10 cellular contexts compared by ENCODE assay signal in the genomic region with DNA sequence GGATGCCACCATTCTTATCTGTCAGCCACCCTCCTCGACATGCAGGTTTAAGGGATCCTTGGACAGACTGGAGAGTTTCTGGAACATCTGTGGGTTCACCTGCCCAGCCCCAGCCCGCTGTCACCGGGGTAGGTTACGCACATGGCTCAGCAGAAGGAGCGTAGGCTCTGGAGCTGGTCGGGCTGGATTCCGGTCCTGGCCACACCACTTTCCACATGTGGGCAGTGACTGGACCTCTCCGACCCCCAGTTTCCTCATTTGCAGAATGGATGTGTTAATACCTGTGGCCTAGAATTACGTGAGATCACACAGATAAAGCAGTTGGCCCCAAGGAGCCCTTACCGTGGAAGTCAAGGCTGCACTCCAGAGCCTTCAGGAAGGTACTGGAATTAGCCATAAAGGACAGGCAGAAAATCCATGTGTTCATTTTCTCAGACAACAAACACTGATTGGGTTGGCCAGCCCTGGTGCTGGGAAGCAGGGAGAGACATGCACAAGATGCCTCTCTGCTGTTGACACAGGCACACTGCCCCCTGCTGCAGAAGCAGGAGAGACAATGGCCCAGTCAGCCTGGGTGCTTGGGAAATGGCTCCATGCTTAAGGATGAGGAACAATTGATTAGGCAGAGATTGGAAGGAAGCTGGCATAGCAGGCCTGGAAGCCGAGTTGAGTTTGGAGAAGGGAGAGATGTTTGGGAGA. TPM values are rescaled to one million over a fixed set of nuclear protein-coding genes. Genes with fewer than 3 reads are reported as not detected.
DNase-seq lines count a peak whose midpoint lies in the region; ATAC-seq and TF ChIP-seq lines count a peak whose summit lies in the region.
"Had no signal": no experiment of that assay in that cellular context is flagged by ENCODE, and none has a peak within 500 bp of the region (broad histone marks: within the 10 kb centered on the region; RNA-seq: fewer than 3 reads in every experiment).

No MANE protein-coding gene starts in this region.

- H4K91ac ChIP-seq in H9 (ENCODE audit: insufficient read length, low read depth, low read length): no peak overlapping the region

- no peaks in the 10 kb centered on the region for H3K79me1 ChIP-seq in H9 (ENCODE audit: insufficient read depth, low read depth, low read length, poor library complexity, severe bottlenecking)

- no peak overlapping the region for H2BK15ac ChIP-seq in H9 (ENCODE audit: low read depth, low read length)

- no peaks in the 10 kb centered on the region for H3K79me2 ChIP-seq in H9 (ENCODE audit: insufficient read depth, low read length)
- no peaks in the 10 kb centered on the region for H3K79me2 ChIP-seq in neural progenitor cell (ENCODE audit: low read depth)

- H3K36me3 Mint-ChIP-seq in activated CD4-positive, alpha-beta memory T cell treated with anti-CD3 and anti-CD28 coated beads for 36 hours: no peaks in the 10 kb centered on the region
- H3K36me3 Mint-ChIP-seq in activated CD4-positive, alpha-beta memory T cell treated with anti-CD3 and anti-CD28 coated beads, Interleukin-2, amount 10 ng/mL, durations not matched to agents 7 days and 5 days (ENCODE audit: low read depth): no peaks in the 10 kb centered on the region
- H3K36me3 Mint-ChIP-seq in H9 (ENCODE audit: insufficient read depth in 1 of 3, low read depth in 3 of 3) (no peaks in the 10 kb centered on the region), neural progenitor cell (no peaks in the 10 kb centered on the region)

- CTCF ChIA-PET in activated CD4-positive, alpha-beta memory T cell treated with anti-CD3 and anti-CD28 coated beads for 36 hours (lab: Charles Lee): interaction anchor here (1.4 kb wide), 1 partner anchor 188 kb away, joined by 3 read pairs; no protein-coding TSS in a partner anchor
- CTCF ChIA-PET in activated CD4-positive, alpha-beta memory T cell treated with anti-CD3 and anti-CD28 coated beads, Interleukin-2, amount 10 ng/mL, durations not matched to agents 7 days and 5 days (lab: Charles Lee): interaction anchor here (1.0 kb wide), 1 partner anchor 9 kb away, joined by 5 read pairs; no protein-coding TSS in a partner anchor

- H4K5ac ChIP-seq in H9 (ENCODE audit: insufficient read length, low read depth, low read length): no peak overlapping the region

- no peaks in the 10 kb centered on the region for H3K23me2 ChIP-seq in H9 (ENCODE audit: insufficient read length, low read depth, low read length, poor library complexity, severe bottlenecking)

- no peak overlapping the region for H3T11ph ChIP-seq in H9 (ENCODE audit: low read length)

- no peak overlapping the region for H3K4ac ChIP-seq in H9 (ENCODE audit: low read depth, low read length)

- H3K27me3 ChIP-seq in H9 (ENCODE audit: insufficient read depth, low read length): no peaks in the 10 kb centered on the region
- no peaks in the 10 kb centered on the region for H3K27me3 ChIP-seq in neural progenitor cell

- H2BK5ac ChIP-seq in H9 (ENCODE audit: insufficient read length, low read length): no peak overlapping the region

- no peaks in the 10 kb centered on the region for H3K4me1 Mint-ChIP-seq in activated CD4-positive, alpha-beta memory T cell treated with anti-CD3 and anti-CD28 coated beads for 36 hours (ENCODE audit: low read depth)
- H3K4me1 Mint-ChIP-seq in activated CD4-positive, alpha-beta memory T cell treated with anti-CD3 and anti-CD28 coated beads, Interleukin-2, amount 10 ng/mL, durations not matched to agents 7 days and 5 days: no peaks in the 10 kb centered on the region
- peaks cover 2 to 5% of the 10 kb centered on the region in 2 experiments; a peak in 3 of 4 replicates for H3K4me1 Mint-ChIP-seq in H9
- no peaks in the 10 kb centered on the region for H3K4me1 Mint-ChIP-seq in neural progenitor cell

- TF ChIP-seq CTCF in H9 (conservative IDR thresholded peaks at IDR 0.05): peak; percentile 63
- TF ChIP-seq CTCF in astrocyte of the spinal cord (IDR thresholded peaks at IDR 0.05; ENCODE audit: low read depth, low read length): peak; percentile 35
- peak; percentile 39 for TF ChIP-seq CTCF in neural progenitor cell (IDR thresholded peaks at IDR 0.05)

- H3K56ac ChIP-seq in H9 (ENCODE audit: insufficient read length, low read depth, low read length): no peak overlapping the region

- ATAC-seq in HG03175 (IDR thresholded peaks at IDR 0.05; ENCODE audit: unreplicated experiment) (no peak), GM18868 (IDR thresholded peaks at IDR 0.05; ENCODE audit: unreplicated experiment) (no peak)

- H3K9ac ChIP-seq in H9 (ENCODE audit: extremely low read depth, insufficient read length, low read length): no peak overlapping the region
- H3K9ac ChIP-seq in neural progenitor cell: no peak overlapping the region

- H3K4me3 ChIP-seq in astrocyte of the spinal cord (ENCODE audit: low read depth, low read length) (no peak overlapping the region), neural progenitor cell (no peak overlapping the region)

- H2BK20ac ChIP-seq in H9 (ENCODE audit: low read depth, low read length, poor library complexity, severe bottlenecking): no peak overlapping the region

- no peaks in the 10 kb centered on the region for H3K27me3 Mint-ChIP-seq in activated CD4-positive, alpha-beta memory T cell treated with anti-CD3 and anti-CD28 coated beads for 36 hours
- H3K27me3 Mint-ChIP-seq in activated CD4-positive, alpha-beta memory T cell treated with anti-CD3 and anti-CD28 coated beads, Interleukin-2, amount 10 ng/mL, durations not matched to agents 7 days and 5 days: no peaks in the 10 kb centered on the region
- peaks cover 7% of the 10 kb centered on the region for H3K27me3 Mint-ChIP-seq in H9 (ENCODE audit: low read depth)
- H3K27me3 Mint-ChIP-seq in neural progenitor cell (ENCODE audit: insufficient read depth, low read depth): peaks cover 1% of the 10 kb centered on the region

- H3K9me3 ChIP-seq in H9 (ENCODE audit: control insufficient read depth, low read depth, low read length) (no peaks in the 10 kb centered on the region), neural progenitor cell (ENCODE audit: low read depth) (no peaks in the 10 kb centered on the region)

- H3K9me3 Mint-ChIP-seq in activated CD4-positive, alpha-beta memory T cell treated with anti-CD3 and anti-CD28 coated beads for 36 hours: no peaks in the 10 kb centered on the region
- no peaks in the 10 kb centered on the region for H3K9me3 Mint-ChIP-seq in activated CD4-positive, alpha-beta memory T cell treated with anti-CD3 and anti-CD28 coated beads, Interleukin-2, amount 10 ng/mL, durations not matched to agents 7 days and 5 days
- H3K9me3 Mint-ChIP-seq in H9 (peaks cover 0 to 3% of the 10 kb centered on the region in 2 experiments; a peak in 1 of 5 replicates), neural progenitor cell (no peaks in the 10 kb centered on the region)

- no peaks in the 10 kb centered on the region for H3K36me3 ChIP-seq in neural progenitor cell

- H4K20me1 ChIP-seq in H9 (ENCODE audit: control insufficient read depth, insufficient read depth, insufficient read length) (no peaks in the 10 kb centered on the region), neural progenitor cell (ENCODE audit: low read depth) (no peaks in the 10 kb centered on the region)

- no peak overlapping the region for H2AK5ac ChIP-seq in H9 (ENCODE audit: insufficient read length, low read length)

- H3K18ac ChIP-seq in H9 (ENCODE audit: insufficient read length, low read depth, low read length): no peak overlapping the region

- in situ Hi-C loops in astrocyte of the spinal cord (cut with HindIII; ENCODE audit: low sequenced_read_pairs): no loop called here

- H3K4me1 ChIP-seq in H9 (ENCODE audit: insufficient read depth, low read length) (no peaks in the 10 kb centered on the region), neural progenitor cell (no peaks in the 10 kb centered on the region)

- H2BK12ac ChIP-seq in H9 (ENCODE audit: insufficient read length, low read depth, low read length): no peak overlapping the region

- no peak overlapping the region; the same call in 1 of the 2 replicates for H3K14ac ChIP-seq in H9 (ENCODE audit: insufficient read depth, low read length)

- no peak overlapping the region for H3K4me3 Mint-ChIP-seq in activated CD4-positive, alpha-beta memory T cell treated with anti-CD3 and anti-CD28 coated beads for 36 hours
- H3K4me3 Mint-ChIP-seq in activated CD4-positive, alpha-beta memory T cell treated with anti-CD3 and anti-CD28 coated beads, Interleukin-2, amount 10 ng/mL, durations not matched to agents 7 days and 5 days: no peak overlapping the region
- H3K4me3 Mint-ChIP-seq in H9 (no peak overlapping the region), neural progenitor cell (peak overlapping the region; percentile 1)

- H3K27ac ChIP-seq in H9 (ENCODE audit: insufficient read length, low read depth, low read length) (no peak overlapping the region), neural progenitor cell (no peak overlapping the region)

- no peaks in the 10 kb centered on the region for H3F3A ChIP-seq in neural progenitor cell (ENCODE audit: low read depth)

- no peak overlapping the region for H2BK120ac ChIP-seq in H9 (ENCODE audit: low read depth, low read length, poor library complexity, severe bottlenecking)

- POLR2A ChIA-PET in activated CD4-positive, alpha-beta memory T cell treated with anti-CD3 and anti-CD28 coated beads for 36 hours (lab: Charles Lee): no interaction called here
- POLR2A ChIA-PET in activated CD4-positive, alpha-beta memory T cell treated with anti-CD3 and anti-CD28 coated beads, Interleukin-2, amount 10 ng/mL, durations not matched to agents 7 days and 5 days (lab: Charles Lee): no interaction called here

- H4K8ac ChIP-seq in H9 (replicated peaks; ENCODE audit: insufficient read length, low read depth, low read length): no peak overlapping the region

- intact Hi-C loops in activated CD4-positive, alpha-beta memory T cell treated with anti-CD3 and anti-CD28 coated beads for 36 hours (cut with micrococcal nuclease): no loop called here

- H3K4me2 ChIP-seq in H9 (ENCODE audit: insufficient read depth, insufficient read length, low read length) (no peak overlapping the region), neural progenitor cell (no peak overlapping the region)

- no CpG with 5 or more reads among the region's 11 CpGs for WGBS in H9 (ENCODE audit: extremely low coverage, insufficient read length, low lambda C conversion rate)

- H3K23ac ChIP-seq in H9 (ENCODE audit: insufficient read length, low read depth, low read length): no peak overlapping the region

- H2AFZ ChIP-seq in H9 (ENCODE audit: low read length): no peak overlapping the region
- no peak overlapping the region for H2AFZ ChIP-seq in neural progenitor cell (replicated peaks)

- no peak overlapping the region for H3K27ac Mint-ChIP-seq in activated CD4-positive, alpha-beta memory T cell treated with anti-CD3 and anti-CD28 coated beads for 36 hours
- H3K27ac Mint-ChIP-seq in activated CD4-positive, alpha-beta memory T cell treated with anti-CD3 and anti-CD28 coated beads, Interleukin-2, amount 10 ng/mL, durations not matched to agents 7 days and 5 days: no peak overlapping the region
- H3K27ac Mint-ChIP-seq in H9 (no peak overlapping the region; a peak in 2 of 7 replicates), neural progenitor cell (no peak overlapping the region)

- peak; percentile 33 for DNase-seq in activated CD4-positive, alpha-beta memory T cell treated with anti-CD3 and anti-CD28 coated beads for 36 hours
- DNase-seq in activated CD4-positive, alpha-beta memory T cell treated with anti-CD3 and anti-CD28 coated beads, Interleukin-2, amount 10 ng/mL, durations not matched to agents 7 days and 5 days: no peak
- DNase-seq in H9 (no peak), astrocyte of the spinal cord (ENCODE audit: low read depth, low spot score) (no peak), neural progenitor cell (ENCODE audit: low spot score) (peak; percentile 37), foreskin melanocyte (no peak)
- DNase-seq: hypothalamus, NCI-H1694 had no signal

RNA-seq across cellular contexts. Expression of gene SF3B3, which starts 58.8 kb away (rescaled TPM):
- 100 to 1,000 TPM; 450 to 453 TPM for total RNA-seq in activated CD4-positive, alpha-beta memory T cell treated with anti-CD3 and anti-CD28 coated beads for 36 hours
- 100 to 1,000 TPM; 329 to 332 TPM for total RNA-seq in activated CD4-positive, alpha-beta memory T cell treated with anti-CD3 and anti-CD28 coated beads, Interleukin-2, amount 10 ng/mL, durations not matched to agents 7 days and 5 days
- total RNA-seq in H9 (2021) (493 and 511 TPM in 2 replicates), neural progenitor cell (ENCODE audit: low replicate concordance) (188 and 314 TPM in 2 replicates)

RNA-seq across cellular contexts. Expression of gene COG4, which starts 59.1 kb away (rescaled TPM):
- total RNA-seq in activated CD4-positive, alpha-beta memory T cell treated with anti-CD3 and anti-CD28 coated beads for 36 hours: 10 to 100 TPM; 35.9 to 40.2 TPM
- 10 to 100 TPM; 71.2 to 71.4 TPM for total RNA-seq in activated CD4-positive, alpha-beta memory T cell treated with anti-CD3 and anti-CD28 coated beads, Interleukin-2, amount 10 ng/mL, durations not matched to agents 7 days and 5 days
- total RNA-seq in H9 (2021) (51.9 and 54.1 TPM in 2 replicates), neural progenitor cell (ENCODE audit: low replicate concordance) (62.4 and 79.8 TPM in 2 replicates)

Comparison
In these comparisons a context has a peak if more than half of its experiments do, and no peak if none do; other contexts are left out.
1. DNase-seq: peak in activated CD4-positive, alpha-beta memory T cell treated with anti-CD3 and anti-CD28 coated beads for 36 hours (single experiment) and neural progenitor cell (single experiment); none in activated CD4-positive, alpha-beta memory T cell treated with anti-CD3 and anti-CD28 coated beads, Interleukin-2, amount 10 ng/mL, durations not matched to agents 7 days and 5 days (single experiment), H9 (single experiment), astrocyte of the spinal cord (single experiment) and foreskin melanocyte (single experiment).
2. Peak in every context shown above with its lines, with median percentiles within 50 percentile points of each other: CTCF ChIP-seq.